18 cellular contexts compared by ENCODE assay signal in genomic region chr11:103164093-103164796, GRCh38. TPM values are rescaled to one million over a fixed set of nuclear protein-coding genes. Genes with fewer than 3 reads are reported as not detected.
A peak's percentile ranks its signal among the peaks of the same experiment; 100 is the strongest.
DNase-seq lines count a peak whose midpoint lies in the region; ATAC-seq, FAIRE-seq and TF ChIP-seq lines count a peak whose summit lies in the region.
"Had no signal": no experiment of that assay in that cellular context is flagged by ENCODE, and none has a peak within 500 bp of the region (broad histone marks: within the 10 kb centered on the region; RNA-seq: fewer than 3 reads in every experiment).

No MANE protein-coding gene starts in this region.

- H3K79me2 ChIP-seq in hepatocyte = no peaks in the 10 kb centered on the region

- H3K9me3 ChIP-seq in hepatocyte (ENCODE audit: low read depth) (no peaks in the 10 kb centered on the region), pancreas (no peaks in the 10 kb centered on the region)

- H3K4me1 ChIP-seq in hepatocyte (ENCODE audit: insufficient read depth) (no peaks in the 10 kb centered on the region), pancreas (peaks cover 11 to 21% (median 12%) of the 10 kb centered on the region in 3 donors)

- peak overlapping the region; percentile 2 for H3K27ac ChIP-seq in hepatocyte
- H3K27ac ChIP-seq in pancreas = peak overlapping the region in 1 of 4 donors; percentile 13

- H3K4me3 ChIP-seq in hepatocyte = no peak overlapping the region
- H3K4me3 ChIP-seq in pancreas = no peak overlapping the region
- H3K4me3 ChIP-seq: GM23338 had no signal

- 58% methylated on average over 2 of the region's 2 CpGs for WGBS in hepatocyte (ENCODE audit: low lambda C conversion rate, missing lambda C conversion rate)
- 13 to 15% methylated on average over 2 of the region's 2 CpGs for WGBS in pancreas, 2 donors

- intact Hi-C loops in pancreas (cut with DNase I) = no loop called here

- ATAC-seq in pancreas = peak; percentile 74 to 92 (median 83)
- ATAC-seq in HG03025 (IDR thresholded peaks at IDR 0.05; ENCODE audit: low FRiP score, unreplicated experiment) = no peak
- ATAC-seq in HG03457 (IDR thresholded peaks at IDR 0.05; ENCODE audit: unreplicated experiment) = no peak
- ATAC-seq: GM23338, HCT116 had no signal

- TF ChIP-seq CTCF in hepatocyte (IDR thresholded peaks at IDR 0.05; ENCODE audit: poor library complexity) (no peak), pancreas (IDR thresholded peaks at IDR 0.05) (no peak)

- peak; percentile 63 for FAIRE-seq in HTR-8/SVneo (lab: Jason Lieb, UNC)
- FAIRE-seq in pancreas (lab: Jason Lieb, UNC) = no peak
- FAIRE-seq: GM12891, GM18507 had no signal

- H2AFZ ChIP-seq in hepatocyte = no peak overlapping the region
- H2AFZ ChIP-seq: GM23338 had no signal

- no peaks in the 10 kb centered on the region for H4K20me1 ChIP-seq in hepatocyte (ENCODE audit: insufficient read depth, poor library complexity, severe bottlenecking)

- no peak for DNase-seq in HTR-8/SVneo (ENCODE audit: insufficient read length, low spot score)
- DNase-seq in hepatocyte (ENCODE audit: low spot score) = no peak
- DNase-seq in pancreas = no peak
- no peak for DNase-seq in stimulated activated CD4-positive, alpha-beta T cell treated with anti-CD3 and anti-CD28 coated beads, Interleukin-4, amount 100 ng/mL, for 4 hours
- DNase-seq: C1 segment of cervical spinal cord; Calu3; CD4-positive, alpha-beta memory T cell; COR-L47; DMS79; EL; GF-D8; H9 had no signal

- H3K36me3 ChIP-seq in hepatocyte (replicated peaks; ENCODE audit: insufficient read depth, low read depth) = no peaks in the 10 kb centered on the region
- no peaks in the 10 kb centered on the region for H3K36me3 ChIP-seq in pancreas

- peak overlapping the region; percentile 25 for H3K4me2 ChIP-seq in hepatocyte
- H3K4me2 ChIP-seq: GM23338 had no signal

- H3K27me3 ChIP-seq in hepatocyte = no peaks in the 10 kb centered on the region
- H3K27me3 ChIP-seq in pancreas = no peaks in the 10 kb centered on the region

- H3K9me2 ChIP-seq in hepatocyte (replicated peaks; ENCODE audit: insufficient read depth) = no peaks in the 10 kb centered on the region

RNA-seq across cellular contexts. Expression of gene DYNC2H1, which starts 55.0 kb away (rescaled TPM):
- total RNA-seq in hepatocyte = 16.2 and 16.9 TPM in 2 replicates
- 4.4 and 5.6 TPM in 2 replicates for polyA plus RNA-seq in hepatocyte
- total RNA-seq in pancreas = 10 to 100 TPM in 2 of 6 donors, 1 to 10 TPM in 4; 6.6 to 11.0 (median 7.8) TPM
- polyA plus RNA-seq in pancreas = 10 to 100 TPM in 1 of 2 donors, 1 to 10 TPM in 1; 8.8 to 15.2 TPM

Comparison
In these comparisons a context has a peak if more than half of its experiments do, and no peak if none do; other contexts are left out.
1. ATAC-seq: peak in pancreas (4 of 4); none in HG03025 (single experiment) and HG03457 (single experiment).